Comparison of ENCODE assay signal across 1 cellular context in genomic region chr20:14984768-14985622, GRCh38.
TF ChIP-seq lines count a peak whose summit lies in the region.

No MANE protein-coding gene starts in this region.

TF ChIP-seq in HepG2, 621 proteins besides CTCF, POLR2A, EP300 and RAD21 (continued from another document and continues in another):
- TF ChIP-seq, protein P1, sequence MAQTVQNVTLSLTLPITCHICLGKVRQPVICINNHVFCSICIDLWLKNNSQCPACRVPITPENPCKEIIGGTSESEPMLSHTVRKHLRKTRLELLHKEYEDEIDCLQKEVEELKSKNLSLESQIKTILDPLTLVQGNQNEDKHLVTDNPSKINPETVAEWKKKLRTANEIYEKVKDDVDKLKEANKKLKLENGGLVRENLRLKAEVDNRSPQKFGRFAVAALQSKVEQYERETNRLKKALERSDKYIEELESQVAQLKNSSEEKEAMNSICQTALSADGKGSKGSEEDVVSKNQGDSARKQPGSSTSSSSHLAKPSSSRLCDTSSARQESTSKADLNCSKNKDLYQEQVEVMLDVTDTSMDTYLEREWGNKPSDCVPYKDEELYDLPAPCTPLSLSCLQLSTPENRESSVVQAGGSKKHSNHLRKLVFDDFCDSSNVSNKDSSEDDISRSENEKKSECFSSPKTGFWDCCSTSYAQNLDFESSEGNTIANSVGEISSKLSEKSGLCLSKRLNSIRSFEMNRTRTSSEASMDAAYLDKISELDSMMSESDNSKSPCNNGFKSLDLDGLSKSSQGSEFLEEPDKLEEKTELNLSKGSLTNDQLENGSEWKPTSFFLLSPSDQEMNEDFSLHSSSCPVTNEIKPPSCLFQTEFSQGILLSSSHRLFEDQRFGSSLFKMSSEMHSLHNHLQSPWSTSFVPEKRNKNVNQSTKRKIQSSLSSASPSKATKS (CRISPR knock-in tag; IDR thresholded peaks at IDR 0.05): 0 out of 2 replicates have a peak, but pooled peaks have one; percentile 56
- TF ChIP-seq ZBTB7B (CRISPR knock-in tag; IDR thresholded peaks at IDR 0.05) (peak; percentile 83), PHF21A (CRISPR knock-in tag; IDR thresholded peaks at IDR 0.05) (peak; percentile 99), ZKSCAN5 (CRISPR knock-in tag; IDR thresholded peaks at IDR 0.05) (no peak), CEBPB (IDR thresholded peaks at IDR 0.05; ENCODE audit: borderline replicate concordance, low read depth, low read length) (peak; percentile 83), ATF7-NPFF (CRISPR knock-in tag; IDR thresholded peaks at IDR 0.05; ENCODE audit: low read depth) (0 out of 2 replicates have a peak, but pooled peaks have one; percentile 40), U2AF1 (optimal IDR thresholded peaks at IDR 0.05; ENCODE audit: low read depth, low read length) (peak; percentile 23), ARHGAP35 (CRISPR knock-in tag; IDR thresholded peaks at IDR 0.05; ENCODE audit: borderline replicate concordance) (peak; percentile 53; the same call in 1 of the 2 replicates), PAWR (CRISPR knock-in tag; IDR thresholded peaks at IDR 0.05; ENCODE audit: borderline replicate concordance) (0 out of 2 replicates have a peak, but pooled peaks have one; percentile 92), RFX5 (IDR thresholded peaks at IDR 0.05; ENCODE audit: low read depth, low read length) (peak; percentile 13; the same call in 1 of the 2 replicates), TCF7 (IDR thresholded peaks at IDR 0.05; ENCODE audit: low read depth) (peak; percentile 94), MIER2 (CRISPR knock-in tag; IDR thresholded peaks at IDR 0.05) (peak; percentile 74; the same call in 1 of the 2 replicates), ZNF124 (CRISPR knock-in tag; IDR thresholded peaks at IDR 0.05) (peak; percentile 99), NAIF1 (CRISPR knock-in tag; IDR thresholded peaks at IDR 0.05; ENCODE audit: borderline replicate concordance) (peak; percentile 64; the same call in 1 of the 2 replicates), JDP2 (CRISPR knock-in tag; IDR thresholded peaks at IDR 0.05; ENCODE audit: borderline replicate concordance) (no peak), GTF2F1 (IDR thresholded peaks at IDR 0.05; ENCODE audit: low read length) (no peak), ZNF607 (CRISPR knock-in tag; IDR thresholded peaks at IDR 0.05; ENCODE audit: borderline replicate concordance) (peak; percentile 62; the same call in 1 of the 2 replicates), ZIK1 (CRISPR knock-in tag; IDR thresholded peaks at IDR 0.05; ENCODE audit: borderline replicate concordance, low read depth) (0 out of 2 replicates have a peak, but pooled peaks have one; percentile 46), ZNF256 (CRISPR knock-in tag; conservative IDR thresholded peaks at IDR 0.05) (no peak), ZNF580 (CRISPR knock-in tag; IDR thresholded peaks at IDR 0.05; ENCODE audit: borderline replicate concordance, low read depth) (peak; percentile 68; the same call in 1 of the 2 replicates), SRF (IDR thresholded peaks at IDR 0.05; ENCODE audit: low read depth, low read length) (peak; percentile 34; the same call in 1 of the 2 replicates), ZSCAN29 (CRISPR knock-in tag; conservative IDR thresholded peaks at IDR 0.05) (peak; percentile 86), RELA (CRISPR knock-in tag; IDR thresholded peaks at IDR 0.05) (peak; percentile 87; the same call in 1 of the 2 replicates), MXI1 (IDR thresholded peaks at IDR 0.05; ENCODE audit: borderline replicate concordance, low read depth, low read length) (peak; percentile 64; the same call in 2 of the 3 replicates), KMT2B (CRISPR knock-in tag; IDR thresholded peaks at IDR 0.05) (peak; percentile 66), HNRNPLL (IDR thresholded peaks at IDR 0.05; ENCODE audit: low read depth, low read length, poor library complexity, severe bottlenecking) (peak; percentile 16), ZFP37 (CRISPR knock-in tag; IDR thresholded peaks at IDR 0.05; ENCODE audit: borderline replicate concordance) (0 out of 2 replicates have a peak, but pooled peaks have one; percentile 54), ZNF501 (CRISPR knock-in tag; IDR thresholded peaks at IDR 0.05) (peak; percentile 67; the same call in 1 of the 2 replicates), ZSCAN9 (CRISPR knock-in tag; IDR thresholded peaks at IDR 0.05; ENCODE audit: borderline replicate concordance) (peak; percentile 91), ZNF292 (CRISPR knock-in tag; IDR thresholded peaks at IDR 0.05; ENCODE audit: borderline replicate concordance, low read depth) (peak; percentile 61; the same call in 1 of the 2 replicates), GATA4 (IDR thresholded peaks at IDR 0.05; ENCODE audit: borderline replicate concordance, low read depth) (peak; percentile 97), SKI (IDR thresholded peaks at IDR 0.05; ENCODE audit: partially characterized antibody) (peak; percentile 77), TCF12 (IDR thresholded peaks at IDR 0.05) (no peak), TCF12 (CRISPR knock-in tag; IDR thresholded peaks at IDR 0.05) (peak; percentile 94; the same call in 1 of the 2 replicates), ZBTB38 (CRISPR knock-in tag; IDR thresholded peaks at IDR 0.05) (peak; percentile 62; the same call in 1 of the 2 replicates), ZNF367 (CRISPR knock-in tag; IDR thresholded peaks at IDR 0.05; ENCODE audit: borderline replicate concordance) (no peak), TRAFD1 (CRISPR knock-in tag; IDR thresholded peaks at IDR 0.05; ENCODE audit: borderline replicate concordance) (peak; percentile 79; the same call in 1 of the 2 replicates), ZNF18 (CRISPR knock-in tag; IDR thresholded peaks at IDR 0.05; ENCODE audit: insufficient replicate concordance) (peak; percentile 95)
- TF ChIP-seq, protein P2, sequence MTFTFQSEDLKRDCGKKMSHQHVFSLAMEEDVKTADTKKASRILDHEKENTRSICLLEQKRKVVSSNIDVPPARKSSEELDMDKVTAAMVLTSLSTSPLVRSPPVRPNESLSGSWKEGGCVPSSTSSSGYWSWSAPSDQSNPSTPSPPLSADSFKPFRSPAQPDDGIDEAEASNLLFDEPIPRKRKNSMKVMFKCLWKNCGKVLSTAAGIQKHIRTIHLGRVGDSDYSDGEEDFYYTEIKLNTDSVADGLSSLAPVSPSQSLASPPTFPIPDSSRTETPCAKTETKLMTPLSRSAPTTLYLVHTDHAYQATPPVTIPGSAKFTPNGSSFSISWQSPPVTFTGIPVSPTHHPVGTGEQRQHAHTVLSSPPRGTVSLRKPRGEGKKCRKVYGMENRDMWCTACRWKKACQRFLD (CRISPR knock-in tag; IDR thresholded peaks at IDR 0.05; ENCODE audit: borderline replicate concordance): no peak
- TF ChIP-seq, protein P3, sequence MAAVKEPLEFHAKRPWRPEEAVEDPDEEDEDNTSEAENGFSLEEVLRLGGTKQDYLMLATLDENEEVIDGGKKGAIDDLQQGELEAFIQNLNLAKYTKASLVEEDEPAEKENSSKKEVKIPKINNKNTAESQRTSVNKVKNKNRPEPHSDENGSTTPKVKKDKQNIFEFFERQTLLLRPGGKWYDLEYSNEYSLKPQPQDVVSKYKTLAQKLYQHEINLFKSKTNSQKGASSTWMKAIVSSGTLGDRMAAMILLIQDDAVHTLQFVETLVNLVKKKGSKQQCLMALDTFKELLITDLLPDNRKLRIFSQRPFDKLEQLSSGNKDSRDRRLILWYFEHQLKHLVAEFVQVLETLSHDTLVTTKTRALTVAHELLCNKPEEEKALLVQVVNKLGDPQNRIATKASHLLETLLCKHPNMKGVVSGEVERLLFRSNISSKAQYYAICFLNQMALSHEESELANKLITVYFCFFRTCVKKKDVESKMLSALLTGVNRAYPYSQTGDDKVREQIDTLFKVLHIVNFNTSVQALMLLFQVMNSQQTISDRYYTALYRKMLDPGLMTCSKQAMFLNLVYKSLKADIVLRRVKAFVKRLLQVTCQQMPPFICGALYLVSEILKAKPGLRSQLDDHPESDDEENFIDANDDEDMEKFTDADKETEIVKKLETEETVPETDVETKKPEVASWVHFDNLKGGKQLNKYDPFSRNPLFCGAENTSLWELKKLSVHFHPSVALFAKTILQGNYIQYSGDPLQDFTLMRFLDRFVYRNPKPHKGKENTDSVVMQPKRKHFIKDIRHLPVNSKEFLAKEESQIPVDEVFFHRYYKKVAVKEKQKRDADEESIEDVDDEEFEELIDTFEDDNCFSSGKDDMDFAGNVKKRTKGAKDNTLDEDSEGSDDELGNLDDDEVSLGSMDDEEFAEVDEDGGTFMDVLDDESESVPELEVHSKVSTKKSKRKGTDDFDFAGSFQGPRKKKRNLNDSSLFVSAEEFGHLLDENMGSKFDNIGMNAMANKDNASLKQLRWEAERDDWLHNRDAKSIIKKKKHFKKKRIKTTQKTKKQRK (IDR thresholded peaks at IDR 0.05; ENCODE audit: low read length): peak; percentile 21; the same call in 1 of the 2 replicates
- TF ChIP-seq, protein P4, sequence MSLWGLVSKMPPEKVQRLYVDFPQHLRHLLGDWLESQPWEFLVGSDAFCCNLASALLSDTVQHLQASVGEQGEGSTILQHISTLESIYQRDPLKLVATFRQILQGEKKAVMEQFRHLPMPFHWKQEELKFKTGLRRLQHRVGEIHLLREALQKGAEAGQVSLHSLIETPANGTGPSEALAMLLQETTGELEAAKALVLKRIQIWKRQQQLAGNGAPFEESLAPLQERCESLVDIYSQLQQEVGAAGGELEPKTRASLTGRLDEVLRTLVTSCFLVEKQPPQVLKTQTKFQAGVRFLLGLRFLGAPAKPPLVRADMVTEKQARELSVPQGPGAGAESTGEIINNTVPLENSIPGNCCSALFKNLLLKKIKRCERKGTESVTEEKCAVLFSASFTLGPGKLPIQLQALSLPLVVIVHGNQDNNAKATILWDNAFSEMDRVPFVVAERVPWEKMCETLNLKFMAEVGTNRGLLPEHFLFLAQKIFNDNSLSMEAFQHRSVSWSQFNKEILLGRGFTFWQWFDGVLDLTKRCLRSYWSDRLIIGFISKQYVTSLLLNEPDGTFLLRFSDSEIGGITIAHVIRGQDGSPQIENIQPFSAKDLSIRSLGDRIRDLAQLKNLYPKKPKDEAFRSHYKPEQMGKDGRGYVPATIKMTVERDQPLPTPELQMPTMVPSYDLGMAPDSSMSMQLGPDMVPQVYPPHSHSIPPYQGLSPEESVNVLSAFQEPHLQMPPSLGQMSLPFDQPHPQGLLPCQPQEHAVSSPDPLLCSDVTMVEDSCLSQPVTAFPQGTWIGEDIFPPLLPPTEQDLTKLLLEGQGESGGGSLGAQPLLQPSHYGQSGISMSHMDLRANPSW (CRISPR knock-in tag; IDR thresholded peaks at IDR 0.05; ENCODE audit: borderline replicate concordance): peak; percentile 93
- TF ChIP-seq, protein P5, sequence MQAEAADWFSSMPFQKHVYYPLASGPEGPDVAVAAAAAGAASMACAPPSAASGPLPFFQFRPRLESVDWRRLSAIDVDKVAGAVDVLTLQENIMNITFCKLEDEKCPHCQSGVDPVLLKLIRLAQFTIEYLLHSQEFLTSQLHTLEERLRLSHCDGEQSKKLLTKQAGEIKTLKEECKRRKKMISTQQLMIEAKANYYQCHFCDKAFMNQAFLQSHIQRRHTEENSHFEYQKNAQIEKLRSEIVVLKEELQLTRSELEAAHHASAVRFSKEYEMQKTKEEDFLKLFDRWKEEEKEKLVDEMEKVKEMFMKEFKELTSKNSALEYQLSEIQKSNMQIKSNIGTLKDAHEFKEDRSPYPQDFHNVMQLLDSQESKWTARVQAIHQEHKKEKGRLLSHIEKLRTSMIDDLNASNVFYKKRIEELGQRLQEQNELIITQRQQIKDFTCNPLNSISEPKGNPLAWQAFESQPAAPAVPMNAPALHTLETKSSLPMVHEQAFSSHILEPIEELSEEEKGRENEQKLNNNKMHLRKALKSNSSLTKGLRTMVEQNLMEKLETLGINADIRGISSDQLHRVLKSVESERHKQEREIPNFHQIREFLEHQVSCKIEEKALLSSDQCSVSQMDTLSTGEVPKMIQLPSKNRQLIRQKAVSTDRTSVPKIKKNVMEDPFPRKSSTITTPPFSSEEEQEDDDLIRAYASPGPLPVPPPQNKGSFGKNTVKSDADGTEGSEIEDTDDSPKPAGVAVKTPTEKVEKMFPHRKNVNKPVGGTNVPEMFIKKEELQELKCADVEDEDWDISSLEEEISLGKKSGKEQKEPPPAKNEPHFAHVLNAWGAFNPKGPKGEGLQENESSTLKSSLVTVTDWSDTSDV (CRISPR knock-in tag; IDR thresholded peaks at IDR 0.05): no peak
- TF ChIP-seq, protein P6, sequence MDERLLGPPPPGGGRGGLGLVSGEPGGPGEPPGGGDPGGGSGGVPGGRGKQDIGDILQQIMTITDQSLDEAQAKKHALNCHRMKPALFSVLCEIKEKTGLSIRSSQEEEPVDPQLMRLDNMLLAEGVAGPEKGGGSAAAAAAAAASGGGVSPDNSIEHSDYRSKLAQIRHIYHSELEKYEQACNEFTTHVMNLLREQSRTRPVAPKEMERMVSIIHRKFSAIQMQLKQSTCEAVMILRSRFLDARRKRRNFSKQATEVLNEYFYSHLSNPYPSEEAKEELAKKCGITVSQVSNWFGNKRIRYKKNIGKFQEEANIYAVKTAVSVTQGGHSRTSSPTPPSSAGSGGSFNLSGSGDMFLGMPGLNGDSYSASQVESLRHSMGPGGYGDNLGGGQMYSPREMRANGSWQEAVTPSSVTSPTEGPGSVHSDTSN (CRISPR knock-in tag; IDR thresholded peaks at IDR 0.05): peak; percentile 57
- TF ChIP-seq, protein P7, sequence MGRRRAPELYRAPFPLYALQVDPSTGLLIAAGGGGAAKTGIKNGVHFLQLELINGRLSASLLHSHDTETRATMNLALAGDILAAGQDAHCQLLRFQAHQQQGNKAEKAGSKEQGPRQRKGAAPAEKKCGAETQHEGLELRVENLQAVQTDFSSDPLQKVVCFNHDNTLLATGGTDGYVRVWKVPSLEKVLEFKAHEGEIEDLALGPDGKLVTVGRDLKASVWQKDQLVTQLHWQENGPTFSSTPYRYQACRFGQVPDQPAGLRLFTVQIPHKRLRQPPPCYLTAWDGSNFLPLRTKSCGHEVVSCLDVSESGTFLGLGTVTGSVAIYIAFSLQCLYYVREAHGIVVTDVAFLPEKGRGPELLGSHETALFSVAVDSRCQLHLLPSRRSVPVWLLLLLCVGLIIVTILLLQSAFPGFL (CRISPR knock-in tag; IDR thresholded peaks at IDR 0.05): no peak
